Comparison of ENCODE assay signal across 8 cellular contexts in the genomic region with DNA sequence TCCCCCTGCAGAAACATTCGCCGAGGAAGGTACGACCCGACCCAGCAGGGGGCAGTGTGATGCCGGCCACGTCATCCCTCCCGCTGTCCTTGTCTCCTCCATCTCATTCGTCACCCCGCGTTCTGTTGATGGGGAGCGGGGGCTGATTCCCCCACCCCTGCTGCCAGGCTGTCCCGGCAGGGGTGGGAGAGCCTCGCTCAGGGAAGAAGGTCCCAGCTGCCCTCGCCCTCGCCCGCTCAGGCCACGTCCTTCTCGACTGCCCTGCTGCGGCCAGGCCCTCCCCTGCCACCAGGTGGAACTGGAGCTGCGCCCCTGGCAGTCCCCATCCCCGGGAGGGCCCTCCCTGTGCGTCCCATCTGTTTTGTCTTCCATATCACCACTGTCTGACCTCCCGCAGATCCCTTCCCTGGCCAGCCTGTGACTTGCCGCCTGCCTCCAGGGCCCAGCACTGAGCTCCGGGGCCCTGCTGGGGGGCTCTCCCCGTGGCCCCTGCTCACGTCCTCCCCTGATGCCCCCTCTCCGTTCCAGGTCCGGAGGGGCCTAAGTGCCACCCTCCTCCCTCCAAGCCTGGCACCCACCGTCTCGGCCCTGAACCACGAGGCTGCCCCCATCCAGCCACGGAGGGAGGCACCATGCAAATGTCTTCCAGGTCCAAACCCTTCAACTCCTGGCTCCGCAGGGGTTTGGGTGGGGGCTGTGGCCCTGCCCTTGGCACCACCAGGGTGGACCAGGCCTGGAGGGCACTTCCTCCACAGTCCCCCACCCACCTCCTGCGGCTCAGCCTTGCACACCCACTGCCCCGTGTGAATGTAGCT. TPM values are rescaled to one million over a fixed set of nuclear protein-coding genes. Genes with fewer than 3 reads are reported as not detected.
DNase-seq lines count a peak whose midpoint lies in the region; TF ChIP-seq lines count a peak whose summit lies in the region.

No MANE protein-coding gene starts in this region.

- no peaks in the 10 kb centered on the region for H3K9me2 ChIP-seq in neural cell (ENCODE audit: insufficient read depth, low read length)

- intact Hi-C loops in Calu3 (cut with micrococcal nuclease; ENCODE audit: unreplicated experiment) = loop anchor here (1.0 to 10.0 kb wide), 3 partner anchors 49 to 355 kb away; a partner anchor contains a TSS

- H4K20me1 ChIP-seq in neural cell (ENCODE audit: insufficient read depth) = no peaks in the 10 kb centered on the region

- no peaks in the 10 kb centered on the region for H3K79me2 ChIP-seq in neural cell (replicated peaks; ENCODE audit: insufficient read depth, low read length)

- TF ChIP-seq EP300 in Ishikawa (IDR thresholded peaks at IDR 0.05; ENCODE audit: borderline replicate concordance) = no peak
- TF ChIP-seq EP300 in neural cell (conservative IDR thresholded peaks at IDR 0.05; ENCODE audit: poor library complexity, severe bottlenecking) = no peak

- H3K9me3 Mint-ChIP-seq in Calu3 (ENCODE audit: low read depth, unreplicated experiment) = no peaks in the 10 kb centered on the region

- H3K4me3 ChIP-seq in fibroblast of the aortic adventitia (ENCODE audit: low read depth, low read length) (peak overlapping the region; percentile 65), neural cell (ENCODE audit: low read length) (no peak overlapping the region)

- H3K4me2 ChIP-seq in neural cell (ENCODE audit: low read length) = no peak overlapping the region

- H3K27me3 ChIP-seq in neural cell (ENCODE audit: insufficient read depth, low read depth, low read length) = peaks cover 6% of the 10 kb centered on the region

- no peak overlapping the region for H3K27ac ChIP-seq in neural cell (ENCODE audit: low read length)

- H3K36me3 Mint-ChIP-seq in Calu3 (ENCODE audit: insufficient read depth, unreplicated experiment) = peaks cover 36% of the 10 kb centered on the region

- no peaks in the 10 kb centered on the region for H3K9me3 ChIP-seq in neural cell (ENCODE audit: low read length)

- peaks cover 7% of the 10 kb centered on the region for H3K4me1 Mint-ChIP-seq in Calu3 (ENCODE audit: low read depth, unreplicated experiment)

- H3F3A ChIP-seq in neural cell (ENCODE audit: insufficient read depth, low read length, poor library complexity, severe bottlenecking) = no peaks in the 10 kb centered on the region

- H3K27me3 Mint-ChIP-seq in Calu3 (ENCODE audit: unreplicated experiment) = peaks cover 18% of the 10 kb centered on the region

- no peak overlapping the region for H3K9ac ChIP-seq in neural cell (ENCODE audit: low read length)

- DNase-seq in Calu3 = peak; percentile 93
- DNase-seq in RPMI7951 (ENCODE audit: low read depth) = peak; percentile 67
- DNase-seq in activated T-helper 9 cell treated with anti-CD3 and anti-CD28 coated beads, Interleukin-2, amount 50 U/mL, for 16 hours (ENCODE audit: low read depth) = peak; percentile 67
- peak; percentile 70 for DNase-seq in fibroblast of the aortic adventitia (ENCODE audit: low read depth)
- peak; percentile 53 to 84 (median 72) for DNase-seq in stimulated activated naive CD4-positive, alpha-beta T cell (lab: John Stamatoyannopoulos, UW)
- no peak for DNase-seq in mesenteric fat pad (ENCODE audit: low spot score)

- H2AFZ ChIP-seq in neural cell (ENCODE audit: low read depth, low read length) = no peak overlapping the region

- BruUV-seq in Calu3 (replicated peaks; lab: Mats Ljungman, UMichigan) = no TSS peak

- H3K27ac Mint-ChIP-seq in Calu3 (ENCODE audit: unreplicated experiment) = peak overlapping the region; percentile 38

- peak; percentile 98 for TF ChIP-seq CTCF in Calu3 (IDR thresholded peaks at IDR 0.05; ENCODE audit: unreplicated experiment)
- peak; percentile 82 for TF ChIP-seq CTCF in fibroblast of the aortic adventitia (IDR thresholded peaks at IDR 0.05; ENCODE audit: insufficient read depth, low read length)
- TF ChIP-seq CTCF in neural cell (IDR thresholded peaks at IDR 0.05; ENCODE audit: poor library complexity, severe bottlenecking) = peak; percentile 72

- TF ChIP-seq RAD21 in Ishikawa (IDR thresholded peaks at IDR 0.05; ENCODE audit: low read depth) (peak; percentile 73), neural cell (conservative IDR thresholded peaks at IDR 0.05) (peak; percentile 59)

- H3K36me3 ChIP-seq in neural cell (ENCODE audit: insufficient read depth, low read length) = no peaks in the 10 kb centered on the region

- CTCF ChIA-PET in Calu3 (lab: Charles Lee) = interaction anchor here (0.5 to 5.1 kb wide), 21 partner anchors 9 to 481 kb away, joined by 3 to 65 read pairs (median 4); a partner anchor contains a TSS

- H3K4me3 Mint-ChIP-seq in Calu3 (ENCODE audit: low read depth, unreplicated experiment) = peak overlapping the region; percentile 85

TF ChIP-seq in Ishikawa, 13 proteins besides CTCF, POLR2A, EP300 and RAD21 (continues in another document):
- TF ChIP-seq TEAD4 (IDR thresholded peaks at IDR 0.05) = no peak
- peak; percentile 68; the same call in 1 of the 2 replicates for TF ChIP-seq CREB1 (IDR thresholded peaks at IDR 0.05; ENCODE audit: low read depth)
- no peak for TF ChIP-seq FOXM1 (IDR thresholded peaks at IDR 0.05; ENCODE audit: borderline replicate concordance, low read depth)
- TF ChIP-seq EGR1 (IDR thresholded peaks at IDR 0.05) = no peak
- TF ChIP-seq NFIC (IDR thresholded peaks at IDR 0.05) = no peak
- TF ChIP-seq, protein P1, sequence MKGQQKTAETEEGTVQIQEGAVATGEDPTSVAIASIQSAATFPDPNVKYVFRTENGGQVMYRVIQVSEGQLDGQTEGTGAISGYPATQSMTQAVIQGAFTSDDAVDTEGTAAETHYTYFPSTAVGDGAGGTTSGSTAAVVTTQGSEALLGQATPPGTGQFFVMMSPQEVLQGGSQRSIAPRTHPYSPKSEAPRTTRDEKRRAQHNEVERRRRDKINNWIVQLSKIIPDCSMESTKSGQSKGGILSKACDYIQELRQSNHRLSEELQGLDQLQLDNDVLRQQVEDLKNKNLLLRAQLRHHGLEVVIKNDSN (IDR thresholded peaks at IDR 0.05) = no peak

TF ChIP-seq in neural cell, 6 proteins besides CTCF, POLR2A, EP300 and RAD21:
- TF ChIP-seq TAF1 (IDR thresholded peaks at IDR 0.05; ENCODE audit: low read depth) (no peak), SMC3 (conservative IDR thresholded peaks at IDR 0.05; ENCODE audit: poor library complexity) (peak; percentile 53)

RNA-seq across cellular contexts. Expression of a gene that starts 20.6 kb away (rescaled TPM):
- total RNA-seq in Calu3 (2022) (0.57 and 1.2 TPM in 2 replicates), fibroblast of the aortic adventitia (ENCODE audit: low replicate concordance) (0.36 and 1.9 TPM in 2 replicates), mesenteric fat pad (0.67 TPM)
- 0.10 and 0.12 TPM in 2 replicates for total RNA-seq in RPMI7951 (2014; rRNA removed; shearing (Covaris generic))
- 19.3 and 25.8 TPM in 2 replicates for polyA plus RNA-seq in neural cell
- 6.1 and 7.6 TPM in 2 replicates for polyA minus RNA-seq in neural cell

RNA-seq across cellular contexts. Expression of a gene that starts 50.7 kb away (rescaled TPM):
- 75.9 and 114 TPM in 2 replicates for total RNA-seq in Calu3 (2022)
- total RNA-seq in RPMI7951 (2014; rRNA removed; shearing (Covaris generic)) = 16.3 and 19.3 TPM in 2 replicates
- total RNA-seq in fibroblast of the aortic adventitia (ENCODE audit: low replicate concordance) = 4.5 and 21.1 TPM in 2 replicates
- polyA plus RNA-seq in neural cell = 8.0 and 9.0 TPM in 2 replicates
- 26.1 and 33.2 TPM in 2 replicates for polyA minus RNA-seq in neural cell
- 17.1 TPM for total RNA-seq in mesenteric fat pad
